Comparison of ENCODE assay signal across 24 cellular contexts in the genomic region with DNA sequence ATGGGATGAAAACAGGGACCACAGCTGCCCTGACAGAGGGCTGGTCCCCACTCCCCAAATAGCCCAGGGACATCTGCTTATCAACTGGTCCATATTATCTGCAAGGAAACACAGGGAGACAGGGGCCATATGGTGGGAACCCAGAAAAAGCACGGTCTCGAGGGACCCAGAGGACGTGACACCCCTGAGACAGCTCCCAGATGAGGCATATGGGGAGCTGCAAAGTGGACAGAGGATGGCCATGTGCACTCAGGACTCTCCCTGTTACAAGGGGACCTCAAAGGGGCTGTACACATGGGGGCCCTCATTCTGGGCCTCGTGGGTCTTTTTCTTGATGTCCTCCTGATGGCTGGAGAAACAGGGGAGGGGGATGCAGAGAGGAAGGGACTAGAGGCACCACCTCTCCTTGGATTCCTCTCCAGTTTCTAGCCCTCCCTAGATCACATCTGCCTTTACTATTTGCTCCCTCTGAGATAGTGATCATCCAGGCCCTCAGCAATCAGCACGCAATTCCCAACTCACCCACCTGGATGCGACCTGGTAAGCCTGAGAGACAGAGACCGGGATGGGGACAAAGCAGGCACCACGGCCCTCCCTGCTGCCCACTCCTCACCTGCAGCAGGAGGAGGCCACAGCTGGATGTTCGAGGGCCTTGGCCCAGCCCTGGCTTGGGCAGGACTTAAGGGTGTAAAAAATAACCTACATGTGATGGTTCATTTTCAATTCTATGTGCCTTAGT. TPM values are rescaled to one million over a fixed set of nuclear protein-coding genes. Genes with fewer than 3 reads are reported as not detected.
"Had no signal": no experiment of that assay in that cellular context is flagged by ENCODE, and none has a peak within 500 bp of the region (broad histone marks: within the 10 kb centered on the region; RNA-seq: fewer than 3 reads in every experiment).

No MANE protein-coding gene starts in this region.

- H3K9me3 Mint-ChIP-seq: activated CD4-positive, alpha-beta memory T cell treated with anti-CD3 and anti-CD28 coated beads for 36 hours; activated CD4-positive, alpha-beta T cell treated with anti-CD3 and anti-CD28 coated beads, Interleukin-2, amount 10 ng/mL, durations not matched to agents 7 days and 5 days; activated naive CD4-positive, alpha-beta T cell treated with anti-CD3 and anti-CD28 coated beads, Interleukin-2, amount 10 ng/mL, durations not matched to agents 7 days and 5 days; activated naive CD8-positive, alpha-beta T cell treated with anti-CD3 and anti-CD28 coated beads, Interleukin-2, amount 10 ng/mL, durations not matched to agents 7 days and 5 days; activated T-cell treated with anti-CD3 and anti-CD28 coated beads, Interleukin-2, amount 50 U/mL, for 72 hours; activated T-helper 2 cell treated with anti-CD3 and anti-CD28 coated beads, Interferon-gamma antibody, Interleukin-2, Interleukin-4, amounts not matched to agents 10 μg/mL and 5 μg/mL and 100 μg/mL, durations not matched to agents 14 hours and 24 hours and 36 hours; IgD-negative memory B cell had no signal

- H3K4me3 Mint-ChIP-seq: activated CD4-positive, alpha-beta memory T cell treated with anti-CD3 and anti-CD28 coated beads for 36 hours; activated CD4-positive, alpha-beta T cell treated with anti-CD3 and anti-CD28 coated beads, Interleukin-2, amount 10 ng/mL, durations not matched to agents 7 days and 5 days; activated naive CD4-positive, alpha-beta T cell treated with anti-CD3 and anti-CD28 coated beads, Interleukin-2, amount 10 ng/mL, durations not matched to agents 7 days and 5 days; activated naive CD8-positive, alpha-beta T cell treated with anti-CD3 and anti-CD28 coated beads, Interleukin-2, amount 10 ng/mL, durations not matched to agents 7 days and 5 days; activated T-cell treated with anti-CD3 and anti-CD28 coated beads, Interleukin-2, amount 50 U/mL, for 72 hours; T-helper 17 cell had no signal

- H3K4me3 ChIP-seq: adrenal gland had no signal

- H3K27ac Mint-ChIP-seq: activated CD4-positive, alpha-beta memory T cell treated with anti-CD3 and anti-CD28 coated beads for 36 hours; activated CD4-positive, alpha-beta T cell treated with anti-CD3 and anti-CD28 coated beads, Interleukin-2, amount 10 ng/mL, durations not matched to agents 7 days and 5 days; activated naive CD4-positive, alpha-beta T cell treated with anti-CD3 and anti-CD28 coated beads, Interleukin-2, amount 10 ng/mL, durations not matched to agents 7 days and 5 days; activated naive CD8-positive, alpha-beta T cell treated with anti-CD3 and anti-CD28 coated beads, Interleukin-2, amount 10 ng/mL, durations not matched to agents 7 days and 5 days; activated T-cell treated with anti-CD3 and anti-CD28 coated beads, Interleukin-2, amount 50 U/mL, for 72 hours; activated T-helper 2 cell treated with anti-CD3 and anti-CD28 coated beads, Interferon-gamma antibody, Interleukin-2, Interleukin-4, amounts not matched to agents 10 μg/mL and 5 μg/mL and 100 μg/mL, durations not matched to agents 14 hours and 24 hours and 36 hours; T-helper 17 cell had no signal

- H3K27ac ChIP-seq: adrenal gland had no signal

- H3K27me3 ChIP-seq: adrenal gland had no signal

- H3K9me3 ChIP-seq: adrenal gland had no signal

- H3K4me1 Mint-ChIP-seq: IgD-negative memory B cell had no signal

- DNase-seq: activated CD4-positive, alpha-beta memory T cell treated with anti-CD3 and anti-CD28 coated beads for 36 hours; activated CD4-positive, alpha-beta T cell treated with anti-CD3 and anti-CD28 coated beads, Interleukin-2, amount 10 ng/mL, durations not matched to agents 7 days and 5 days; activated CD4-positive, CD25-positive, alpha-beta regulatory T cell; activated gamma-delta T cell treated with Interleukin-2 at 50 U/mL for 16 hours; activated naive CD4-positive, alpha-beta T cell treated with anti-CD3 and anti-CD28 coated beads, Interleukin-2, amount 10 ng/mL, durations not matched to agents 7 days and 5 days; activated naive CD8-positive, alpha-beta T cell treated with anti-CD3 and anti-CD28 coated beads, Interleukin-2, amount 10 ng/mL, durations not matched to agents 7 days and 5 days; activated T-cell treated with anti-CD3 and anti-CD28 coated beads for 4 hours; activated T-cell treated with anti-CD3 and anti-CD28 coated beads, Interleukin-2, amount 50 U/mL, for 72 hours; anterior cingulate cortex; caudate nucleus; MM.1S; NCI-H1105; NCI-H1436; NCI-H1694 treated with DMSO at 0.1 percent for 48 hours; NCI-H2029 treated with DMSO at 0.1 percent for 48 hours; NCI-H345; NCI-H510A treated with DMSO at 0.1 percent for 48 hours; NCI-H69; SHP77 treated with DMSO at 0.1 percent for 48 hours; T-helper 17 cell; T-helper 9 cell had no signal

- H3K36me3 ChIP-seq: adrenal gland had no signal

- H3K36me3 Mint-ChIP-seq: activated CD4-positive, alpha-beta memory T cell treated with anti-CD3 and anti-CD28 coated beads for 36 hours; activated naive CD4-positive, alpha-beta T cell treated with anti-CD3 and anti-CD28 coated beads, Interleukin-2, amount 10 ng/mL, durations not matched to agents 7 days and 5 days; activated naive CD8-positive, alpha-beta T cell treated with anti-CD3 and anti-CD28 coated beads, Interleukin-2, amount 10 ng/mL, durations not matched to agents 7 days and 5 days; IgD-negative memory B cell had no signal

RNA-seq across cellular contexts. Expression of gene HLA-G, which starts 13.1 kb away (rescaled TPM):
- polyA plus RNA-seq: adrenal gland had no signal
